Comparison of ENCODE assay signal across 8 cellular contexts in the genomic region with DNA sequence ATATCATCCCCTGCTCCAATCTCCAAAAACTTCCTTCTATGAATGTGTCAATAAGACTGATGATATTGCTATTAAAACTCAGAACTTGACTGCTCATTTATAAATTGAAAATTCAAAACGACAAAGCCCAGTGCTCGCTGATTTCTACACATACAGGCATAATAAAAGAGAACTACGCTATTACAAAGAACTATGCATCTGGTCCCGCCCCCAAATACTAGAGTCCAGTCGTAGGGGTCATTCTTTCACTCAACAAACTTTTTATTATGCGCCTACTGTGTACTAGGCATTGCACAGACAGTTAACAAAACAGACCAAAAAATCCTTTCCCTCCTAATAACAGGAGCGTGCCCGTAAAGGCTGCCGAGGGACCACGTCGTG. TPM values are rescaled to one million over a fixed set of nuclear protein-coding genes. Genes with fewer than 3 reads are reported as not detected.
DNase-seq lines count a peak whose midpoint lies in the region; ATAC-seq and TF ChIP-seq lines count a peak whose summit lies in the region.

No MANE protein-coding gene starts in this region.

- H3K9me3 ChIP-seq in iPS DF 6.9 (ENCODE audit: control insufficient read depth, insufficient read depth, low read length): no peaks in the 10 kb centered on the region

- peaks cover 8% of the 10 kb centered on the region; the same call in 1 of the 2 replicates for H3K27me3 ChIP-seq in iPS DF 6.9 (ENCODE audit: control insufficient read depth, insufficient read depth, low read length)

- H3K4me3 ChIP-seq in GM12875 (ENCODE audit: low read depth, low read length) (peak overlapping the region; percentile 76), iPS DF 6.9 (ENCODE audit: low read length) (peak overlapping the region; percentile 51; the same call in 1 of the 2 replicates)

- DNase-seq in WTC11 (ENCODE audit: low spot score) (no peak), iPS DF 6.9 (ENCODE audit: low read depth, low spot score) (no peak), glomerular visceral epithelial cell (ENCODE audit: extremely low spot score) (no peak), GOT3 (lab: John Stamatoyannopoulos, UW) (no peak), NCI-H1048 (lab: John Stamatoyannopoulos, UW) (no peak)
- no peak for DNase-seq in stimulated activated naive B cell treated with anti-CD40 and anti-IgM and Interleukin-4, amounts not matched to agents 10 μg/mL and 1 μg/mL and 100 μg/mL, for 72 hours

- CTCF ChIA-PET in WTC11 (lab: Charles Lee): no interaction called here

- POLR2A ChIA-PET in WTC11 (lab: Charles Lee): no interaction called here

- peak overlapping the region; percentile 91 for H3K4me3 Mint-ChIP-seq in WTC11
- H3K4me3 Mint-ChIP-seq in stimulated activated naive B cell treated with anti-CD40 and anti-IgM and Interleukin-4, amounts not matched to agents 10 μg/mL and 1 μg/mL and 100 μg/mL, for 72 hours: peak overlapping the region; percentile 89

- no peak for TF ChIP-seq CTCF in GM12875 (IDR thresholded peaks at IDR 0.05; ENCODE audit: borderline replicate concordance, insufficient read depth, low read depth, low read length)
- TF ChIP-seq CTCF in WTC11 (IDR thresholded peaks at IDR 0.05): no peak

- peaks cover 28% of the 10 kb centered on the region for H3K27me3 Mint-ChIP-seq in WTC11 (ENCODE audit: low read depth)
- no peaks in the 10 kb centered on the region for H3K27me3 Mint-ChIP-seq in stimulated activated naive B cell treated with anti-CD40 and anti-IgM and Interleukin-4, amounts not matched to agents 10 μg/mL and 1 μg/mL and 100 μg/mL, for 72 hours

- H3K36me3 Mint-ChIP-seq in WTC11: no peaks in the 10 kb centered on the region
- H3K36me3 Mint-ChIP-seq in stimulated activated naive B cell treated with anti-CD40 and anti-IgM and Interleukin-4, amounts not matched to agents 10 μg/mL and 1 μg/mL and 100 μg/mL, for 72 hours: peaks cover 0 to 3% of the 10 kb centered on the region in 2 donors

- no CpG with 5 or more reads among the region's 11 CpGs for WGBS in iPS DF 6.9 (ENCODE audit: insufficient coverage, insufficient read length)

- H3K36me3 ChIP-seq in iPS DF 6.9 (ENCODE audit: control insufficient read depth, insufficient read depth, low read length): no peaks in the 10 kb centered on the region

- no peaks in the 10 kb centered on the region for H3K4me1 ChIP-seq in iPS DF 6.9 (ENCODE audit: control insufficient read depth, insufficient read depth, low read length)

- no peak overlapping the region for H3K27ac ChIP-seq in iPS DF 6.9 (ENCODE audit: low read length)

- H3K9me3 Mint-ChIP-seq in WTC11: no peaks in the 10 kb centered on the region
- no peaks in the 10 kb centered on the region for H3K9me3 Mint-ChIP-seq in stimulated activated naive B cell treated with anti-CD40 and anti-IgM and Interleukin-4, amounts not matched to agents 10 μg/mL and 1 μg/mL and 100 μg/mL, for 72 hours

- peak; percentile 16 for ATAC-seq in HG02943 (IDR thresholded peaks at IDR 0.05; ENCODE audit: low read depth, unreplicated experiment)
- no peak for ATAC-seq in WTC11
- peak; percentile 1 to 2 for ATAC-seq in stimulated activated naive B cell treated with anti-CD40 and anti-IgM and Interleukin-4, amounts not matched to agents 10 μg/mL and 1 μg/mL and 100 μg/mL, for 72 hours (replicated peaks)

- H3K27ac Mint-ChIP-seq in WTC11: no peak overlapping the region; the same call in 1 of the 2 replicates
- H3K27ac Mint-ChIP-seq in stimulated activated naive B cell treated with anti-CD40 and anti-IgM and Interleukin-4, amounts not matched to agents 10 μg/mL and 1 μg/mL and 100 μg/mL, for 72 hours: peak overlapping the region; percentile 96

- peaks cover 15% of the 10 kb centered on the region for H3K4me1 Mint-ChIP-seq in WTC11
- peaks cover 11 to 25% of the 10 kb centered on the region in 2 donors for H3K4me1 Mint-ChIP-seq in stimulated activated naive B cell treated with anti-CD40 and anti-IgM and Interleukin-4, amounts not matched to agents 10 μg/mL and 1 μg/mL and 100 μg/mL, for 72 hours

TF ChIP-seq in WTC11, 78 proteins besides CTCF, POLR2A, EP300 and RAD21:
- TF ChIP-seq, protein P1, sequence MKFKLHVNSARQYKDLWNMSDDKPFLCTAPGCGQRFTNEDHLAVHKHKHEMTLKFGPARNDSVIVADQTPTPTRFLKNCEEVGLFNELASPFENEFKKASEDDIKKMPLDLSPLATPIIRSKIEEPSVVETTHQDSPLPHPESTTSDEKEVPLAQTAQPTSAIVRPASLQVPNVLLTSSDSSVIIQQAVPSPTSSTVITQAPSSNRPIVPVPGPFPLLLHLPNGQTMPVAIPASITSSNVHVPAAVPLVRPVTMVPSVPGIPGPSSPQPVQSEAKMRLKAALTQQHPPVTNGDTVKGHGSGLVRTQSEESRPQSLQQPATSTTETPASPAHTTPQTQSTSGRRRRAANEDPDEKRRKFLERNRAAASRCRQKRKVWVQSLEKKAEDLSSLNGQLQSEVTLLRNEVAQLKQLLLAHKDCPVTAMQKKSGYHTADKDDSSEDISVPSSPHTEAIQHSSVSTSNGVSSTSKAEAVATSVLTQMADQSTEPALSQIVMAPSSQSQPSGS (CRISPR knock-in tag; IDR thresholded peaks at IDR 0.05; ENCODE audit: borderline replicate concordance, low read depth): no peak
- TF ChIP-seq RORB (CRISPR knock-in tag; IDR thresholded peaks at IDR 0.05) (no peak), NR3C1 (CRISPR knock-in tag; conservative IDR thresholded peaks at IDR 0.05; ENCODE audit: low read depth) (no peak), ZNF423 (CRISPR knock-in tag; IDR thresholded peaks at IDR 0.05) (no peak)
- TF ChIP-seq, protein P2, sequence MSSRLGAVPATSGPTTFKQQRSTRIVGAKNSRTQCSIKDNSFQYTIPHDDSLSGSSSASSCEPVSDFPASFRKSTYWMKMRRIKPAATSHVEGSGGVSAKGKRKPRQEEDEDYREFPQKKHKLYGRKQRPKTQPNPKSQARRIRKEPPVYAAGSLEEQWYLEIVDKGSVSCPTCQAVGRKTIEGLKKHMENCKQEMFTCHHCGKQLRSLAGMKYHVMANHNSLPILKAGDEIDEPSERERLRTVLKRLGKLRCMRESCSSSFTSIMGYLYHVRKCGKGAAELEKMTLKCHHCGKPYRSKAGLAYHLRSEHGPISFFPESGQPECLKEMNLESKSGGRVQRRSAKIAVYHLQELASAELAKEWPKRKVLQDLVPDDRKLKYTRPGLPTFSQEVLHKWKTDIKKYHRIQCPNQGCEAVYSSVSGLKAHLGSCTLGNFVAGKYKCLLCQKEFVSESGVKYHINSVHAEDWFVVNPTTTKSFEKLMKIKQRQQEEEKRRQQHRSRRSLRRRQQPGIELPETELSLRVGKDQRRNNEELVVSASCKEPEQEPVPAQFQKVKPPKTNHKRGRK (CRISPR knock-in tag; IDR thresholded peaks at IDR 0.05; ENCODE audit: borderline replicate concordance): no peak
- TF ChIP-seq, protein P3, sequence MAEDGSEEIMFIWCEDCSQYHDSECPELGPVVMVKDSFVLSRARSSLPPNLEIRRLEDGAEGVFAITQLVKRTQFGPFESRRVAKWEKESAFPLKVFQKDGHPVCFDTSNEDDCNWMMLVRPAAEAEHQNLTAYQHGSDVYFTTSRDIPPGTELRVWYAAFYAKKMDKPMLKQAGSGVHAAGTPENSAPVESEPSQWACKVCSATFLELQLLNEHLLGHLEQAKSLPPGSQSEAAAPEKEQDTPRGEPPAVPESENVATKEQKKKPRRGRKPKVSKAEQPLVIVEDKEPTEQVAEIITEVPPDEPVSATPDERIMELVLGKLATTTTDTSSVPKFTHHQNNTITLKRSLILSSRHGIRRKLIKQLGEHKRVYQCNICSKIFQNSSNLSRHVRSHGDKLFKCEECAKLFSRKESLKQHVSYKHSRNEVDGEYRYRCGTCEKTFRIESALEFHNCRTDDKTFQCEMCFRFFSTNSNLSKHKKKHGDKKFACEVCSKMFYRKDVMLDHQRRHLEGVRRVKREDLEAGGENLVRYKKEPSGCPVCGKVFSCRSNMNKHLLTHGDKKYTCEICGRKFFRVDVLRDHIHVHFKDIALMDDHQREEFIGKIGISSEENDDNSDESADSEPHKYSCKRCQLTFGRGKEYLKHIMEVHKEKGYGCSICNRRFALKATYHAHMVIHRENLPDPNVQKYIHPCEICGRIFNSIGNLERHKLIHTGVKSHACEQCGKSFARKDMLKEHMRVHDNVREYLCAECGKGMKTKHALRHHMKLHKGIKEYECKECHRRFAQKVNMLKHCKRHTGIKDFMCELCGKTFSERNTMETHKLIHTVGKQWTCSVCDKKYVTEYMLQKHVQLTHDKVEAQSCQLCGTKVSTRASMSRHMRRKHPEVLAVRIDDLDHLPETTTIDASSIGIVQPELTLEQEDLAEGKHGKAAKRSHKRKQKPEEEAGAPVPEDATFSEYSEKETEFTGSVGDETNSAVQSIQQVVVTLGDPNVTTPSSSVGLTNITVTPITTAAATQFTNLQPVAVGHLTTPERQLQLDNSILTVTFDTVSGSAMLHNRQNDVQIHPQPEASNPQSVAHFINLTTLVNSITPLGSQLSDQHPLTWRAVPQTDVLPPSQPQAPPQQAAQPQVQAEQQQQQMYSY (CRISPR knock-in tag; IDR thresholded peaks at IDR 0.05): no peak

RNA-seq across cellular contexts. Expression of a gene that starts 1.0 kb away (rescaled TPM):
- total RNA-seq in WTC11 (2021): 12.4 to 14.0 TPM (median 13.1 TPM) in 3 replicates
